In the genomic region with DNA sequence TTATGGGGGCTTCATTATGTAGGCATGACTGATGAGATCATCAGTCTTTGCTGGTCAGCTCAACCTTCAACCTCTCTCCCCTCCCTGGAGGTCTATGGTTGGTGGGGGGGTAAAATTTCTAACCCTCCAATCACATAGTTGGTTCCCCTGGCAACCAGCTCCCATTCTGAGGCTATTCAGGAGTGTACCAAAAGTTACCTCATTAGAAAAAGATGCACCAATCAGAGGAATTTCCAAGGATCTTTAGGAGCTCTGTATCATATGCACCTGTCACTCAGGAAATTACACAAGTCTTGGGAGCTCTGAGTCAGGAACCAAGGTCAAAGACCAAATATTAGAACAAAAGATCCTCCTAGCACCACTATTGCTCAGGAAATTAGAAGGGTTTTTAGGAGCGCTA, we compare ENCODE assay signal across 15 cellular contexts.
"Had no signal": no experiment of that assay in that cellular context is flagged by ENCODE, and none has a peak within 500 bp of the region (broad histone marks: within the 10 kb centered on the region; RNA-seq: fewer than 3 reads in every experiment).

No MANE protein-coding gene starts in this region.

- H3K9me3 ChIP-seq: left lung, psoas muscle, suprapubic skin had no signal

- DNase-seq: activated CD4-positive, alpha-beta T cell treated with anti-CD3 and anti-CD28 coated beads for 4 hours; activated CD8-positive, alpha-beta T cell treated with anti-CD3 and anti-CD28 coated beads, Interleukin-2, amount 10 ng/mL, durations not matched to agents 7 days and 5 days; activated naive CD4-positive, alpha-beta T cell treated with Interleukin-2 at 50 U/mL for 16 hours; activated naive CD8-positive, alpha-beta T cell treated with anti-CD3 and anti-CD28 coated beads, Interleukin-2, amount 50 U/mL, for 24 hours; caudate nucleus; effector memory CD8-positive, alpha-beta T cell; left lung; mesendoderm; psoas muscle; stimulated activated CD4-positive, alpha-beta T cell treated with anti-CD3 and anti-CD28 coated beads, Interleukin-12 subunit alpha, Interleukin-12 subunit beta, amount 100 ng/mL, for 4 hours; stimulated activated CD8-positive, alpha-beta memory T cell treated with anti-CD3 and anti-CD28 coated beads, Interleukin-4, amount 100 ng/mL, for 48 hours; stimulated activated naive CD8-positive, alpha-beta T cell treated with anti-CD3 and anti-CD28 coated beads, Interleukin-15, Interleukin-2, amounts not matched to agents 100 U/mL and 50 U/mL, for 24 hours had no signal

- H3K27me3 ChIP-seq: left lung, suprapubic skin had no signal

- H3K4me3 ChIP-seq: left lung, psoas muscle, suprapubic skin had no signal

- H3K9me3 Mint-ChIP-seq: activated naive CD8-positive, alpha-beta T cell treated with anti-CD3 and anti-CD28 coated beads, Interleukin-2, amount 50 U/mL, for 24 hours; effector memory CD8-positive, alpha-beta T cell; type B pancreatic cell had no signal

- H3K4me3 Mint-ChIP-seq: activated CD8-positive, alpha-beta T cell treated with anti-CD3 and anti-CD28 coated beads, Interleukin-2, amount 10 ng/mL, durations not matched to agents 7 days and 5 days; activated naive CD8-positive, alpha-beta T cell treated with anti-CD3 and anti-CD28 coated beads, Interleukin-2, amount 50 U/mL, for 24 hours; effector memory CD8-positive, alpha-beta T cell; type B pancreatic cell had no signal

- H3K27ac ChIP-seq: left lung, psoas muscle, suprapubic skin had no signal

- ATAC-seq: activated CD8-positive, alpha-beta T cell treated with anti-CD3 and anti-CD28 coated beads, Interleukin-2, amount 10 ng/mL, durations not matched to agents 7 days and 5 days; activated naive CD8-positive, alpha-beta T cell treated with anti-CD3 and anti-CD28 coated beads, Interleukin-2, amount 50 U/mL, for 24 hours; effector memory CD8-positive, alpha-beta T cell; left lung; psoas muscle; sciatic nerve; stimulated activated naive CD8-positive, alpha-beta T cell treated with anti-CD3 and anti-CD28 coated beads, Interleukin-15, Interleukin-2, amounts not matched to agents 100 U/mL and 50 U/mL, for 24 hours had no signal

- H3K27ac Mint-ChIP-seq: activated CD8-positive, alpha-beta T cell treated with anti-CD3 and anti-CD28 coated beads, Interleukin-2, amount 10 ng/mL, durations not matched to agents 7 days and 5 days; activated naive CD8-positive, alpha-beta T cell treated with anti-CD3 and anti-CD28 coated beads, Interleukin-2, amount 50 U/mL, for 24 hours; effector memory CD8-positive, alpha-beta T cell; type B pancreatic cell had no signal

- H3K4me1 ChIP-seq: left lung, psoas muscle had no signal

- H3K27me3 Mint-ChIP-seq: activated naive CD8-positive, alpha-beta T cell treated with anti-CD3 and anti-CD28 coated beads, Interleukin-2, amount 50 U/mL, for 24 hours; effector memory CD8-positive, alpha-beta T cell; type B pancreatic cell had no signal

- H3K4me1 Mint-ChIP-seq: activated naive CD8-positive, alpha-beta T cell treated with anti-CD3 and anti-CD28 coated beads, Interleukin-2, amount 50 U/mL, for 24 hours had no signal

- H3K36me3 Mint-ChIP-seq: type B pancreatic cell had no signal

- H3K36me3 ChIP-seq: left lung, suprapubic skin had no signal
